28 cellular contexts compared by ENCODE assay signal in genomic region chr4:3362431-3363287, GRCh38.
DNase-seq lines count a peak whose midpoint lies in the region; ATAC-seq and TF ChIP-seq lines count a peak whose summit lies in the region.
"Had no signal": no experiment of that assay in that cellular context is flagged by ENCODE, and none has a peak within 500 bp of the region (broad histone marks: within the 10 kb centered on the region; RNA-seq: fewer than 3 reads in every experiment).

No MANE protein-coding gene starts in this region.

- intact Hi-C loops in Right ventricle myocardium superior (cut with DNase I) (no loop called here), aorta (cut with DNase I) (no loop called here)

- H3K27me3 ChIP-seq in right atrium auricular region (no peaks in the 10 kb centered on the region), mesenchymal stem cell (ENCODE audit: control insufficient read depth in 1 of 2, insufficient read depth in 1 of 2, low read length in 2 of 2) (no peaks in the 10 kb centered on the region), aorta (ENCODE audit: control insufficient read depth in 1 of 2, insufficient read depth in 2 of 2, low read length in 1 of 2) (no peaks in the 10 kb centered on the region)
- H3K27me3 ChIP-seq: dorsolateral prefrontal cortex, spleen, testis, uterus had no signal

- 98% methylated on average over 19 of the region's 19 CpGs for WGBS in mesenchymal stem cell
- WGBS in aorta, 2 donors, result 97% methylated on average over 19 of the region's 19 CpGs

- H2BK12ac ChIP-seq in mesenchymal stem cell (ENCODE audit: low read length in 2 of 2), result no peak overlapping the region

- H2BK5ac ChIP-seq in mesenchymal stem cell (ENCODE audit: low read depth, low read length, poor library complexity, severe bottlenecking), result no peak overlapping the region

- no peak overlapping the region for H3K4ac ChIP-seq in mesenchymal stem cell (ENCODE audit: low read depth in 1 of 2, low read length in 2 of 2)

- peak overlapping the region in 1 of 2 experiments; percentile 44 for H3K14ac ChIP-seq in mesenchymal stem cell (ENCODE audit: low read length in 2 of 2)

- H2AFZ ChIP-seq in mesenchymal stem cell (ENCODE audit: low read depth, low read length), result no peak overlapping the region
- H2AFZ ChIP-seq: parathyroid adenoma had no signal

- no peak overlapping the region for H2BK15ac ChIP-seq in mesenchymal stem cell (ENCODE audit: low read depth, poor library complexity, severe bottlenecking)

- H3K27ac Mint-ChIP-seq in brain, result peak overlapping the region in 4 of 5 experiments; percentile 2 to 63 (median 34)
- H3K27ac Mint-ChIP-seq in activated T-cell treated with anti-CD3 and anti-CD28 coated beads, Interleukin-2, amount 50 U/mL, for 72 hours, result no peak overlapping the region
- H3K27ac Mint-ChIP-seq: activated CD4-positive, alpha-beta T cell treated with anti-CD3 and anti-CD28 coated beads for 36 hours; activated T-cell treated with anti-CD3 and anti-CD28 coated beads, Interleukin-2, amount 50 U/mL, for 24 hours; CD4-positive, alpha-beta memory T cell; memory B cell; stimulated activated naive CD8-positive, alpha-beta T cell treated with anti-CD3 and anti-CD28 coated beads, Interleukin-15, Interleukin-2, amounts not matched to agents 100 ng/mL and 50 ng/mL, for 24 hours had no signal

- H3K36me3 ChIP-seq in right atrium auricular region, result no peaks in the 10 kb centered on the region
- H3K36me3 ChIP-seq in mesenchymal stem cell (ENCODE audit: control insufficient read depth in 1 of 2, insufficient read depth in 2 of 2, low read depth in 1 of 2, low read length in 2 of 2), result peaks cover 0 to 12% of the 10 kb centered on the region in 2 experiments
- H3K36me3 ChIP-seq in aorta (ENCODE audit: control insufficient read depth in 1 of 2, insufficient read depth in 2 of 2, low read length in 1 of 2), result no peaks in the 10 kb centered on the region
- H3K36me3 ChIP-seq: spleen, uterus had no signal

- no peaks in the 10 kb centered on the region for H3K27me3 Mint-ChIP-seq in brain
- no peaks in the 10 kb centered on the region for H3K27me3 Mint-ChIP-seq in activated T-cell treated with anti-CD3 and anti-CD28 coated beads, Interleukin-2, amount 50 U/mL, for 72 hours (ENCODE audit: low read depth)
- H3K27me3 Mint-ChIP-seq: activated CD4-positive, alpha-beta T cell treated with anti-CD3 and anti-CD28 coated beads for 36 hours; activated T-cell treated with anti-CD3 and anti-CD28 coated beads, Interleukin-2, amount 50 U/mL, for 24 hours; stimulated activated naive CD8-positive, alpha-beta T cell treated with anti-CD3 and anti-CD28 coated beads, Interleukin-15, Interleukin-2, amounts not matched to agents 100 ng/mL and 50 ng/mL, for 24 hours had no signal

- peak overlapping the region; percentile 8 for H4K8ac ChIP-seq in mesenchymal stem cell (ENCODE audit: low read length)

- H3K23ac ChIP-seq in mesenchymal stem cell (ENCODE audit: low read length in 2 of 2), result no peak overlapping the region

- no peak overlapping the region for H3K4me3 ChIP-seq in right atrium auricular region
- peak overlapping the region in 1 of 2 experiments; percentile 18 for H3K4me3 ChIP-seq in mesenchymal stem cell (ENCODE audit: insufficient read depth in 1 of 2, low read depth in 1 of 2, low read length in 2 of 2)
- no peak overlapping the region for H3K4me3 ChIP-seq in aorta (ENCODE audit: low read length in 2 of 2)
- H3K4me3 ChIP-seq: A549, dorsolateral prefrontal cortex, spleen, testis, uterus had no signal

- H2BK120ac ChIP-seq in mesenchymal stem cell (ENCODE audit: low read depth, low read length), result no peak overlapping the region

- peaks cover 50% of the 10 kb centered on the region for H3K79me1 ChIP-seq in mesenchymal stem cell (replicated peaks; ENCODE audit: low read length, poor library complexity, severe bottlenecking)

- no peak overlapping the region for H3K9ac ChIP-seq in mesenchymal stem cell (ENCODE audit: low read length)
- H3K9ac ChIP-seq: parathyroid adenoma had no signal

- no peaks in the 10 kb centered on the region for H3K4me1 ChIP-seq in right atrium auricular region
- H3K4me1 ChIP-seq in mesenchymal stem cell (ENCODE audit: control insufficient read depth, insufficient read depth, low read depth, low read length), result peaks cover 24% of the 10 kb centered on the region
- H3K4me1 ChIP-seq in aorta (ENCODE audit: control insufficient read depth in 1 of 2, insufficient read depth in 2 of 2, low read length in 2 of 2), result no peaks in the 10 kb centered on the region
- H3K4me1 ChIP-seq: A549, parathyroid adenoma, testis, uterus had no signal

- H4K91ac ChIP-seq in mesenchymal stem cell (ENCODE audit: low read length), result peak overlapping the region; percentile 14

- DNase-seq in right atrium auricular region (ENCODE audit: low spot score), result peak; percentile 11
- DNase-seq in Right ventricle myocardium superior, result no peak
- DNase-seq in mesenchymal stem cell, result no peak
- DNase-seq in aorta, result no peak
- DNase-seq in activated CD4-positive, CD25-positive, alpha-beta regulatory T cell (lab: John Stamatoyannopoulos, UW), result no peak
- no peak for DNase-seq in hypothalamus (lab: John Stamatoyannopoulos, UW)
- DNase-seq in activated T-cell treated with anti-CD3 and anti-CD28 coated beads, Interleukin-2, amount 50 U/mL, for 72 hours, result no peak
- DNase-seq: activated CD4-positive, alpha-beta T cell treated with anti-CD3 and anti-CD28 coated beads for 36 hours; activated naive CD4-positive, alpha-beta T cell; activated T-cell treated with anti-CD3 and anti-CD28 coated beads, Interleukin-2, amount 50 U/mL, for 24 hours; CD4-positive, alpha-beta memory T cell; dorsolateral prefrontal cortex; hippocampal formation; MV-4-11; NCI-H146; NCI-H446; NCI-H82; spleen; stimulated activated CD4-positive, alpha-beta T cell treated with anti-CD3 and anti-CD28 coated beads, Interleukin-2, amount 100 ng/mL, for 24 hours; SW 1271; testis; uterus had no signal

- no peaks in the 10 kb centered on the region for H3K9me3 ChIP-seq in right atrium auricular region
- H3K9me3 ChIP-seq in mesenchymal stem cell (ENCODE audit: control insufficient read depth, low read length), result no peaks in the 10 kb centered on the region
- H3K9me3 ChIP-seq in aorta (ENCODE audit: control insufficient read depth, low read length), result no peaks in the 10 kb centered on the region
- H3K9me3 ChIP-seq: A549, testis, uterus had no signal

- H3K36me3 Mint-ChIP-seq in brain, result peaks cover 11% of the 10 kb centered on the region
- peaks cover 0 to 2% of the 10 kb centered on the region in 2 donors for H3K36me3 Mint-ChIP-seq in activated T-cell treated with anti-CD3 and anti-CD28 coated beads, Interleukin-2, amount 50 U/mL, for 72 hours (ENCODE audit: insufficient read depth in 2 of 2)
- H3K36me3 Mint-ChIP-seq: CD4-positive, alpha-beta memory T cell had no signal

- H3K27ac ChIP-seq in right atrium auricular region (no peak overlapping the region), mesenchymal stem cell (ENCODE audit: low read length, poor library complexity, severe bottlenecking) (no peak overlapping the region), aorta (ENCODE audit: low read depth in 1 of 2, low read length in 2 of 2) (no peak overlapping the region)
- H3K27ac ChIP-seq: A549, parathyroid adenoma, spleen, testis, uterus had no signal

- no peak for TF ChIP-seq CTCF in right atrium auricular region (IDR thresholded peaks at IDR 0.05)
- no peak for TF ChIP-seq CTCF in brain (conservative IDR thresholded peaks at IDR 0.05)

- no peak overlapping the region for H3K18ac ChIP-seq in mesenchymal stem cell (ENCODE audit: low read depth in 1 of 2, low read length in 2 of 2)

- ATAC-seq in Right ventricle myocardium superior (ENCODE audit: poor library complexity), result no peak
- peak; percentile 13 for ATAC-seq in aorta (ENCODE audit: low FRiP score)
- ATAC-seq in activated T-cell treated with anti-CD3 and anti-CD28 coated beads, Interleukin-2, amount 50 U/mL, for 72 hours (replicated peaks in 1 of 2), result no peak
- ATAC-seq: A549; activated CD4-positive, alpha-beta T cell treated with anti-CD3 and anti-CD28 coated beads for 36 hours; HCT116 had no signal

- H3K4me1 Mint-ChIP-seq in brain, result peaks cover 74% of the 10 kb centered on the region
- H3K4me1 Mint-ChIP-seq in activated T-cell treated with anti-CD3 and anti-CD28 coated beads, Interleukin-2, amount 50 U/mL, for 72 hours (ENCODE audit: low read depth), result peaks cover 25% of the 10 kb centered on the region

- no peak overlapping the region for H3K4me2 ChIP-seq in mesenchymal stem cell (ENCODE audit: low read length, poor library complexity, severe bottlenecking)
- H3K4me2 ChIP-seq: A549 had no signal

- H2AK5ac ChIP-seq in mesenchymal stem cell (ENCODE audit: low read length, severe bottlenecking), result no peak overlapping the region

- peaks cover 5 to 7% (median 7%) of the 10 kb centered on the region in 5 experiments for H3K9me3 Mint-ChIP-seq in brain
- H3K9me3 Mint-ChIP-seq in activated T-cell treated with anti-CD3 and anti-CD28 coated beads, Interleukin-2, amount 50 U/mL, for 72 hours, result no peaks in the 10 kb centered on the region
- H3K9me3 Mint-ChIP-seq: activated T-cell treated with anti-CD3 and anti-CD28 coated beads, Interleukin-2, amount 50 U/mL, for 24 hours; stimulated activated naive CD8-positive, alpha-beta T cell treated with anti-CD3 and anti-CD28 coated beads, Interleukin-15, Interleukin-2, amounts not matched to agents 100 ng/mL and 50 ng/mL, for 24 hours had no signal

- peak overlapping the region in 1 of 5 experiments; percentile 39 for H3K4me3 Mint-ChIP-seq in brain
- no peak overlapping the region for H3K4me3 Mint-ChIP-seq in activated T-cell treated with anti-CD3 and anti-CD28 coated beads, Interleukin-2, amount 50 U/mL, for 72 hours
- H3K4me3 Mint-ChIP-seq: activated CD4-positive, alpha-beta T cell treated with anti-CD3 and anti-CD28 coated beads for 36 hours; activated T-cell treated with anti-CD3 and anti-CD28 coated beads, Interleukin-2, amount 50 U/mL, for 24 hours; memory B cell; stimulated activated naive CD8-positive, alpha-beta T cell treated with anti-CD3 and anti-CD28 coated beads, Interleukin-15, Interleukin-2, amounts not matched to agents 100 ng/mL and 50 ng/mL, for 24 hours had no signal
